17 cellular contexts compared by ENCODE assay signal in genomic region chr9:15136646-15137045, GRCh38.
DNase-seq lines count a peak whose midpoint lies in the region; TF ChIP-seq lines count a peak whose summit lies in the region.
"Had no signal": no experiment of that assay in that cellular context is flagged by ENCODE, and none has a peak within 500 bp of the region (broad histone marks: within the 10 kb centered on the region; RNA-seq: fewer than 3 reads in every experiment).

No MANE protein-coding gene starts in this region.

- H2AFZ ChIP-seq in MM.1S (ENCODE audit: low read length): no peak overlapping the region
- peak overlapping the region; percentile 42 for H2AFZ ChIP-seq in mammary epithelial cell (ENCODE audit: low read depth, low read length)
- peak overlapping the region; percentile 43 for H2AFZ ChIP-seq in neuronal stem cell (ENCODE audit: low read length)

- no peak overlapping the region for H3K4me3 ChIP-seq in breast epithelium
- no peak overlapping the region for H3K4me3 ChIP-seq in MM.1S (ENCODE audit: low read length)
- H3K4me3 ChIP-seq in mammary epithelial cell (replicated peaks in 1 of 3; ENCODE audit: insufficient read depth in 1 of 3, low read depth in 2 of 3, low read length in 3 of 3): no peak overlapping the region
- H3K4me3 ChIP-seq in neuronal stem cell (ENCODE audit: low read length in 2 of 2): no peak overlapping the region
- H3K4me3 ChIP-seq: colonic mucosa, esophagus muscularis mucosa, thoracic aorta had no signal

- H3K36me3 Mint-ChIP-seq in MCF 10A (ENCODE audit: insufficient read depth, unreplicated experiment): no peaks in the 10 kb centered on the region

- H3K4me3 Mint-ChIP-seq in MCF 10A (ENCODE audit: unreplicated experiment): no peak overlapping the region
- H3K4me3 Mint-ChIP-seq: activated T-cell treated with anti-CD3 and anti-CD28 coated beads, Interleukin-2, amount 50 U/mL, for 24 hours had no signal

- no peak overlapping the region for H3K4ac ChIP-seq in neuronal stem cell (ENCODE audit: low read length)

- TF ChIP-seq POLR2A in breast epithelium (IDR thresholded peaks at IDR 0.05): no peak

- TF ChIP-seq CTCF in MCF 10A (IDR thresholded peaks at IDR 0.05; ENCODE audit: unreplicated experiment) (no peak), breast epithelium (IDR thresholded peaks at IDR 0.05) (no peak), MM.1S (IDR thresholded peaks at IDR 0.05; ENCODE audit: low read length) (no peak), mammary epithelial cell (conservative IDR thresholded peaks at IDR 0.05 in 1 of 2, IDR thresholded peaks at IDR 0.05 in 1 of 2; ENCODE audit: extremely low read depth in 1 of 2, insufficient read depth in 1 of 2, low read depth in 1 of 2, low read length in 2 of 2) (no peak)

- intact Hi-C loops in MCF 10A (cut with micrococcal nuclease) (loop anchor here (5.0 to 10.0 kb wide), 3 partner anchors 519 to 1709 kb away; no protein-coding TSS in a partner anchor), breast epithelium (cut with DNase I; ENCODE audit: low total_unique reads) (no loop called here), mammary epithelial cell (cut with micrococcal nuclease) (loop anchor here (10.0 kb wide), 1 partner anchor 352 kb away; no protein-coding TSS in a partner anchor)

- H3K27me3 ChIP-seq in breast epithelium (no peaks in the 10 kb centered on the region), MM.1S (replicated peaks; ENCODE audit: insufficient read depth, low read length) (no peaks in the 10 kb centered on the region), mammary epithelial cell (ENCODE audit: insufficient read depth, low read length) (no peaks in the 10 kb centered on the region), neuronal stem cell (ENCODE audit: control insufficient read depth in 3 of 3, insufficient read depth in 3 of 3, low read depth in 1 of 3, low read length in 3 of 3) (no peaks in the 10 kb centered on the region)
- H3K27me3 ChIP-seq: colonic mucosa, esophagus muscularis mucosa had no signal

- H3K9me3 Mint-ChIP-seq in MCF 10A (ENCODE audit: unreplicated experiment): no peaks in the 10 kb centered on the region
- H3K9me3 Mint-ChIP-seq: activated T-cell treated with anti-CD3 and anti-CD28 coated beads, Interleukin-2, amount 50 U/mL, for 24 hours had no signal

- in situ Hi-C loops in mammary epithelial cell (cut with MboI; ENCODE audit: low sequenced_read_pairs in 2 of 2): no loop called here

- dilution Hi-C loops in mammary epithelial cell (cut with HindIII; ENCODE audit: low sequenced_read_pairs): no loop called here

- H3K9me2 ChIP-seq in MM.1S (replicated peaks; ENCODE audit: insufficient read depth, low read length): no peaks in the 10 kb centered on the region
- H3K9me2 ChIP-seq: SK-N-SH had no signal

- no peak overlapping the region for H3K14ac ChIP-seq in neuronal stem cell (ENCODE audit: low read length)

- H2BK12ac ChIP-seq in neuronal stem cell (ENCODE audit: low read length): no peak overlapping the region

- H2BK15ac ChIP-seq in neuronal stem cell (ENCODE audit: low read length): no peak overlapping the region

- H3K27me3 Mint-ChIP-seq in MCF 10A (ENCODE audit: insufficient read depth, unreplicated experiment): no peaks in the 10 kb centered on the region
- H3K27me3 Mint-ChIP-seq: activated T-cell treated with anti-CD3 and anti-CD28 coated beads, Interleukin-2, amount 50 U/mL, for 24 hours had no signal

- H2BK5ac ChIP-seq in neuronal stem cell (ENCODE audit: low read length): no peak overlapping the region

- no peak overlapping the region for H3K27ac Mint-ChIP-seq in MCF 10A (ENCODE audit: low read depth, unreplicated experiment)
- H3K27ac Mint-ChIP-seq: activated T-cell treated with anti-CD3 and anti-CD28 coated beads, Interleukin-2, amount 50 U/mL, for 24 hours had no signal

- H3K36me3 ChIP-seq in breast epithelium (no peaks in the 10 kb centered on the region), MM.1S (replicated peaks; ENCODE audit: insufficient read depth, low read length) (no peaks in the 10 kb centered on the region), mammary epithelial cell (ENCODE audit: insufficient read depth, low read length) (no peaks in the 10 kb centered on the region), neuronal stem cell (replicated peaks in 1 of 2; ENCODE audit: control insufficient read depth in 2 of 2, insufficient read depth in 2 of 2, low read length in 2 of 2) (no peaks in the 10 kb centered on the region)
- H3K36me3 ChIP-seq: colonic mucosa, esophagus muscularis mucosa, thoracic aorta had no signal

- H4K20me1 ChIP-seq in MM.1S (ENCODE audit: insufficient read depth, low read length) (no peaks in the 10 kb centered on the region), mammary epithelial cell (ENCODE audit: insufficient read depth, low read length) (no peaks in the 10 kb centered on the region)

- POLR2A ChIA-PET in MCF 10A (lab: Yijun Ruan, JAX): interaction anchor here (0.5 to 0.7 kb wide), 2 partner anchors 237 to 1808 kb away, joined by 3 read pairs; no protein-coding TSS in a partner anchor

- no TSS peak for BruUV-seq in MCF 10A (replicated peaks; lab: Mats Ljungman, UMichigan)
- BruUV-seq in mammary epithelial cell (replicated peaks; lab: Mats Ljungman, UMichigan): no TSS peak

- H3K27ac ChIP-seq in breast epithelium: no peak overlapping the region
- no peak overlapping the region for H3K27ac ChIP-seq in MM.1S (ENCODE audit: low read length)
- no peak overlapping the region for H3K27ac ChIP-seq in mammary epithelial cell (ENCODE audit: insufficient read depth, low read depth, low read length)
- no peak overlapping the region for H3K27ac ChIP-seq in neuronal stem cell (replicated peaks; ENCODE audit: low read length)
- H3K27ac ChIP-seq: colonic mucosa, esophagus muscularis mucosa, thoracic aorta, VCaP had no signal

- WGBS in mammary epithelial cell (ENCODE audit: low coverage, missing lambda C conversion rate): 82% methylated on average over 4 of the region's 5 CpGs
- WGBS in neuronal stem cell (ENCODE audit: extremely low coverage in 2 of 2, insufficient read length in 2 of 2, insufficient replicate concordance in 1 of 2), 2 donors: no CpG with 5 or more reads among the region's 5 CpGs

- no peaks in the 10 kb centered on the region for H3K79me1 ChIP-seq in neuronal stem cell (ENCODE audit: low read depth, low read length)

- no peak overlapping the region for H2AK5ac ChIP-seq in neuronal stem cell (ENCODE audit: low read depth, low read length)

- no peaks in the 10 kb centered on the region for H3K79me2 ChIP-seq in MM.1S (ENCODE audit: low read length)
- H3K79me2 ChIP-seq in mammary epithelial cell (ENCODE audit: insufficient read depth, low read length): no peaks in the 10 kb centered on the region

- CTCF ChIA-PET in MCF 10A (lab: Yijun Ruan, JAX): interaction anchor here (0.7 to 3.0 kb wide), 9 partner anchors 15 to 521 kb away, joined by 3 to 42 read pairs (median 11); partner anchors contain the start of gene SNAPC3
- CTCF ChIA-PET in mammary epithelial cell (lab: Charles Lee; ENCODE audit: low non-redundant PET): no interaction called here

- H3K9ac ChIP-seq in MM.1S (ENCODE audit: low read length): no peak overlapping the region
- no peak overlapping the region for H3K9ac ChIP-seq in mammary epithelial cell (ENCODE audit: insufficient read depth, low read length)
- no peak overlapping the region for H3K9ac ChIP-seq in neuronal stem cell (ENCODE audit: low read depth, low read length, poor library complexity)
- H3K9ac ChIP-seq: SK-N-SH had no signal

- H3K9me3 ChIP-seq in breast epithelium (no peaks in the 10 kb centered on the region), MM.1S (replicated peaks; ENCODE audit: insufficient read depth, low read length) (no peaks in the 10 kb centered on the region), mammary epithelial cell (replicated peaks; ENCODE audit: insufficient read depth, low read length) (no peaks in the 10 kb centered on the region), neuronal stem cell (replicated peaks in 1 of 2; ENCODE audit: control insufficient read depth in 2 of 2, insufficient read depth in 1 of 2, low read depth in 1 of 2, low read length in 2 of 2) (no peaks in the 10 kb centered on the region)
- H3K9me3 ChIP-seq: colonic mucosa, esophagus muscularis mucosa, SK-N-SH, thoracic aorta had no signal

- peaks cover 6% of the 10 kb centered on the region for H3K4me1 Mint-ChIP-seq in MCF 10A (ENCODE audit: insufficient read depth, unreplicated experiment)

- no peak overlapping the region for H2BK120ac ChIP-seq in neuronal stem cell (ENCODE audit: low read depth, low read length)

- H3K18ac ChIP-seq in neuronal stem cell (ENCODE audit: low read length): no peak overlapping the region

- H3K4me1 ChIP-seq in breast epithelium (no peaks in the 10 kb centered on the region), MM.1S (ENCODE audit: low read length) (no peaks in the 10 kb centered on the region), mammary epithelial cell (ENCODE audit: insufficient read depth, low read length) (peaks cover 4% of the 10 kb centered on the region), neuronal stem cell (ENCODE audit: control insufficient read depth in 2 of 2, insufficient read depth in 1 of 2, low read depth in 1 of 2, low read length in 2 of 2) (peaks cover 0 to 2% of the 10 kb centered on the region in 2 donors)
- H3K4me1 ChIP-seq: colonic mucosa had no signal

- H3K4me2 ChIP-seq in MM.1S (ENCODE audit: low read depth, low read length) (no peak overlapping the region), mammary epithelial cell (ENCODE audit: insufficient read depth, low read depth, low read length) (no peak overlapping the region), neuronal stem cell (ENCODE audit: insufficient read depth, low read length, poor library complexity, severe bottlenecking) (no peak overlapping the region)
- H3K4me2 ChIP-seq: SK-N-SH had no signal

- no peaks in the 10 kb centered on the region for H3F3A ChIP-seq in MM.1S (ENCODE audit: insufficient read depth, low read length)

- H4K91ac ChIP-seq in neuronal stem cell (ENCODE audit: low read depth, low read length, poor library complexity): no peak overlapping the region

- DNase-seq in MCF 10A (ENCODE audit: unreplicated experiment) (peak; percentile 24), breast epithelium (ENCODE audit: low spot score in 2 of 2) (no peak), MM.1S (peak; percentile 7), mammary epithelial cell (no peak), neuronal stem cell (ENCODE audit: low spot score) (no peak), ureter (ENCODE audit: low spot score) (no peak), cortex of kidney (lab: John Stamatoyannopoulos, UW) (no peak)
- DNase-seq in activated CD8-positive, alpha-beta memory T cell treated with anti-CD3 and anti-CD28 coated beads, Interleukin-2, amount 50 U/mL, for 48 hours: no peak
- DNase-seq: activated T-cell treated with anti-CD3 and anti-CD28 coated beads, Interleukin-2, amount 50 U/mL, for 24 hours; amygdala; colonic mucosa; NCI-H2029 treated with DMSO at 0.1 percent for 48 hours; SK-N-SH; small intestine had no signal

- no peak overlapping the region for H3K23ac ChIP-seq in neuronal stem cell (ENCODE audit: low read depth, low read length, poor library complexity)

- no peak overlapping the region for H4K8ac ChIP-seq in neuronal stem cell (ENCODE audit: low read depth, low read length)

Comparison
In these comparisons a context has a peak if more than half of its experiments do, and no peak if none do; other contexts are left out.
1. DNase-seq: peak in MCF 10A (single experiment) and MM.1S (single experiment); none in breast epithelium (0 of 2), mammary epithelial cell (single experiment), neuronal stem cell (single experiment), ureter (single experiment), activated CD8-positive, alpha-beta memory T cell treated with anti-CD3 and anti-CD28 coated beads, Interleukin-2, amount 50 U/mL, for 48 hours (single experiment) and cortex of kidney (single experiment).